Comparison of ENCODE assay signal across 23 cellular contexts in the genomic region with DNA sequence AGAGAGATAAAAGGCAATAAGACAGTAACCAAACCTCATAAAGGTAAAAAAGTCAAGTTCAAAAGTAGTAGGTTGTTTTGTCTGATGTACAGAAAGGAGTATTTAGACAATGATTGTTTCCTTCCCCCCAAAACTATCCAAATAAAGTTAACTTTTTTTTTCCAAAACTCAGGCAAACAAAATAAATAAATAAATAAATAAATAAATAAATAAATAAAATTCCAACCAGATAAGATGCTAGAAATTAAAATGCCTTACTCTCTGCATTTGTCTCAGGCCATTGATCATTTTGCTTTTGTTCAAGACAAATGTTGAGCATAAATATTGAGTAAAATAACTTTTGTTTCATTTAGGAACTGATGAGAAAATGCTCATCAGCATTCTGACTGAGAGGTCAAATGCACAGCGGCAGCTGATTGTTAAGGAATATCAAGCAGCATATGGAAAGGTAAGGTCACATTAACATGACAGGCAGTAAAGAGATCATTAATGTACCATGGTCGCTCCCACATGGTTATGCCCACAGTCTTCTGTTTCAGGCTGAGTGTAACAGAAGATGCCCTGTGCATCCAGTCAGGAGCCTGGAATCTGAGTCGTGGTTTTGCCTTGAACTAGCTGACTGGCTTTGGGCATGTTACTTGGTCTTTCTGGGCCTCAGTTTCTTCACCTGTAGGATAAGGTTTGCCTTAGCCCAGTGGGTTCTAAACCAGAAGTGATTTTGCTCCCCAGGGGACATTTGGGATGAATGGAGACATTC. TPM values are rescaled to one million over a fixed set of nuclear protein-coding genes. Genes with fewer than 3 reads are reported as not detected.
DNase-seq lines count a peak whose midpoint lies in the region; ATAC-seq and TF ChIP-seq lines count a peak whose summit lies in the region.
"Had no signal": no experiment of that assay in that cellular context is flagged by ENCODE, and none has a peak within 500 bp of the region (broad histone marks: within the 10 kb centered on the region; RNA-seq: fewer than 3 reads in every experiment).

No MANE protein-coding gene starts in this region.

- WGBS in right cardiac atrium, result 95% methylated on average over 3 of the region's 3 CpGs
- 98% methylated on average over 3 of the region's 3 CpGs for WGBS in hepatocyte (ENCODE audit: low lambda C conversion rate, missing lambda C conversion rate)

- H3K9me3 ChIP-seq in neutrophil (no peaks in the 10 kb centered on the region), right cardiac atrium (ENCODE audit: control insufficient read depth, low read length) (no peaks in the 10 kb centered on the region), hepatocyte (ENCODE audit: low read depth) (no peaks in the 10 kb centered on the region)
- H3K9me3 ChIP-seq: BE2C had no signal

- peaks cover 0 to 4% of the 10 kb centered on the region in 2 donors for H3K9me3 Mint-ChIP-seq in activated T-cell treated with anti-CD3 and anti-CD28 coated beads, Interleukin-2, amount 50 U/mL, for 72 hours
- no peaks in the 10 kb centered on the region for H3K9me3 Mint-ChIP-seq in activated T-cell treated with anti-CD3 and anti-CD28 coated beads, Interleukin-2, amount 50 U/mL, for 4 hours
- H3K9me3 Mint-ChIP-seq: CD8-positive, alpha-beta memory T cell had no signal

- H3K27me3 Mint-ChIP-seq in activated T-cell treated with anti-CD3 and anti-CD28 coated beads, Interleukin-2, amount 50 U/mL, for 72 hours (ENCODE audit: low read depth), result peaks cover 7% of the 10 kb centered on the region
- H3K27me3 Mint-ChIP-seq in activated T-cell treated with anti-CD3 and anti-CD28 coated beads, Interleukin-2, amount 50 U/mL, for 4 hours (ENCODE audit: low read depth), result peaks cover 9% of the 10 kb centered on the region

- no peak for TF ChIP-seq CTCF in neutrophil (IDR thresholded peaks at IDR 0.05)
- TF ChIP-seq CTCF in hepatocyte (IDR thresholded peaks at IDR 0.05; ENCODE audit: poor library complexity), result no peak

- no peaks in the 10 kb centered on the region for H3K79me2 ChIP-seq in hepatocyte

- H3K4me1 ChIP-seq in neutrophil (ENCODE audit: control insufficient read depth in 1 of 2, insufficient read depth in 1 of 2, low read depth in 1 of 2, low read length in 1 of 2) (peaks cover 0 to 8% of the 10 kb centered on the region in 2 experiments), right cardiac atrium (ENCODE audit: control insufficient read depth, insufficient read depth, low read length) (no peaks in the 10 kb centered on the region), hepatocyte (ENCODE audit: insufficient read depth) (no peaks in the 10 kb centered on the region)
- H3K4me1 ChIP-seq: BE2C had no signal

- H3K36me3 ChIP-seq in neutrophil (peaks cover 95% of the 10 kb centered on the region), hepatocyte (replicated peaks; ENCODE audit: insufficient read depth, low read depth) (no peaks in the 10 kb centered on the region)
- H3K36me3 ChIP-seq: BE2C had no signal

- no peaks in the 10 kb centered on the region for H4K20me1 ChIP-seq in hepatocyte (ENCODE audit: insufficient read depth, poor library complexity, severe bottlenecking)

- H3K4me2 ChIP-seq in hepatocyte, result no peak overlapping the region

- no peak overlapping the region for H2AFZ ChIP-seq in hepatocyte

- H3K27me3 ChIP-seq in neutrophil (no peaks in the 10 kb centered on the region), right cardiac atrium (ENCODE audit: control insufficient read depth, insufficient read depth) (no peaks in the 10 kb centered on the region), hepatocyte (no peaks in the 10 kb centered on the region)
- H3K27me3 ChIP-seq: BE2C had no signal

- peak overlapping the region; percentile 13 for H3K27ac Mint-ChIP-seq in activated T-cell treated with anti-CD3 and anti-CD28 coated beads, Interleukin-2, amount 50 U/mL, for 72 hours
- H3K27ac Mint-ChIP-seq: CD4-positive, CD25-positive, alpha-beta regulatory T cell; CD8-positive, alpha-beta memory T cell had no signal

- no peaks in the 10 kb centered on the region for H3K9me2 ChIP-seq in hepatocyte (replicated peaks; ENCODE audit: insufficient read depth)

- H3K4me3 Mint-ChIP-seq in activated T-cell treated with anti-CD3 and anti-CD28 coated beads, Interleukin-2, amount 50 U/mL, for 72 hours, result no peak overlapping the region
- H3K4me3 Mint-ChIP-seq in activated T-cell treated with anti-CD3 and anti-CD28 coated beads, Interleukin-2, amount 50 U/mL, for 4 hours, result no peak overlapping the region
- H3K4me3 Mint-ChIP-seq: CD4-positive, CD25-positive, alpha-beta regulatory T cell; CD8-positive, alpha-beta memory T cell had no signal

- intact Hi-C loops in right cardiac atrium (cut with DNase I), result no loop called here

- no peak for ATAC-seq in activated T-cell treated with anti-CD3 and anti-CD28 coated beads, Interleukin-2, amount 50 U/mL, for 72 hours (replicated peaks in 1 of 2)
- ATAC-seq in activated T-cell treated with anti-CD3 and anti-CD28 coated beads, Interleukin-2, amount 50 U/mL, for 4 hours, result no peak
- no peak for ATAC-seq in right cardiac atrium
- ATAC-seq: GM12878, HCT116, HepG2 had no signal

- no peaks in the 10 kb centered on the region for H3K36me3 Mint-ChIP-seq in activated T-cell treated with anti-CD3 and anti-CD28 coated beads, Interleukin-2, amount 50 U/mL, for 72 hours (ENCODE audit: insufficient read depth in 2 of 2)
- no peaks in the 10 kb centered on the region for H3K36me3 Mint-ChIP-seq in activated T-cell treated with anti-CD3 and anti-CD28 coated beads, Interleukin-2, amount 50 U/mL, for 4 hours (ENCODE audit: insufficient read depth)
- H3K36me3 Mint-ChIP-seq: CD4-positive, CD25-positive, alpha-beta regulatory T cell; CD8-positive, alpha-beta memory T cell had no signal

- no peak for DNase-seq in activated T-cell treated with anti-CD3 and anti-CD28 coated beads, Interleukin-2, amount 50 U/mL, for 72 hours
- no peak for DNase-seq in activated T-cell treated with anti-CD3 and anti-CD28 coated beads, Interleukin-2, amount 50 U/mL, for 4 hours
- DNase-seq in NCI-H69 (lab: John Stamatoyannopoulos, UW) (peak; percentile 13), midbrain (lab: John Stamatoyannopoulos, UW) (no peak), right cardiac atrium (no peak), hepatocyte (ENCODE audit: low spot score) (no peak)
- DNase-seq: 8988T; BE2C; C1 segment of cervical spinal cord; CD4-positive, CD25-positive, alpha-beta regulatory T cell; CD8-positive, alpha-beta memory T cell; COR-L47; DMS 273 treated with DMSO at 0.1 percent for 48 hours; DMS53; DND-41; EL; GOT3; H7 had no signal

- H3K4me3 ChIP-seq in neutrophil (ENCODE audit: low read depth in 1 of 2, low read length in 1 of 2), result no peak overlapping the region
- no peak overlapping the region for H3K4me3 ChIP-seq in right cardiac atrium (ENCODE audit: low read length)
- no peak overlapping the region for H3K4me3 ChIP-seq in hepatocyte
- H3K4me3 ChIP-seq: GM12878 had no signal

- H3K27ac ChIP-seq in neutrophil (peak overlapping the region; percentile 11), right cardiac atrium (ENCODE audit: low read length) (no peak overlapping the region), hepatocyte (no peak overlapping the region)

- H3K4me1 Mint-ChIP-seq in activated T-cell treated with anti-CD3 and anti-CD28 coated beads, Interleukin-2, amount 50 U/mL, for 72 hours (ENCODE audit: low read depth), result no peaks in the 10 kb centered on the region
- H3K4me1 Mint-ChIP-seq in activated T-cell treated with anti-CD3 and anti-CD28 coated beads, Interleukin-2, amount 50 U/mL, for 4 hours (ENCODE audit: low read depth), result no peaks in the 10 kb centered on the region
- H3K4me1 Mint-ChIP-seq: CD4-positive, CD25-positive, alpha-beta regulatory T cell; CD8-positive, alpha-beta memory T cell had no signal

RNA-seq across cellular contexts. Expression of gene ANXA3, which starts 27.3 kb away (rescaled TPM):
- 1 to 10 TPM in 1 of 2 donors, under 1 TPM in 1; 0.93 to 1.7 TPM for total RNA-seq in activated T-cell treated with anti-CD3 and anti-CD28 coated beads, Interleukin-2, amount 50 U/mL, for 72 hours
- 1 to 10 TPM in 1 of 3 donors, not detected in 2; 1.0 TPM for total RNA-seq in activated T-cell treated with anti-CD3 and anti-CD28 coated beads, Interleukin-2, amount 50 U/mL, for 4 hours
- total RNA-seq in right cardiac atrium, result 10 to 100 TPM; 10.9 to 23.0 (median 11.5) TPM
- polyA plus RNA-seq in right cardiac atrium, result 48.1 TPM
- total RNA-seq in hepatocyte, result 194 and 218 TPM in 2 replicates
- 198 and 201 TPM in 2 replicates for polyA plus RNA-seq in hepatocyte
- total RNA-seq: CD4-positive, CD25-positive, alpha-beta regulatory T cell; CD8-positive, alpha-beta memory T cell; G401 had no signal
- polyA plus RNA-seq: CD4-positive, CD25-positive, alpha-beta regulatory T cell; CD8-positive, alpha-beta memory T cell had no signal
